Comparison of ENCODE assay signal across 19 cellular contexts in genomic region chr2:150627526-150627925, GRCh38.
DNase-seq lines count a peak whose midpoint lies in the region; FAIRE-seq and TF ChIP-seq lines count a peak whose summit lies in the region.
"Had no signal": no experiment of that assay in that cellular context is flagged by ENCODE, and none has a peak within 500 bp of the region (broad histone marks: within the 10 kb centered on the region; RNA-seq: fewer than 3 reads in every experiment).

No MANE protein-coding gene starts in this region.

- H3K4me1 Mint-ChIP-seq in astrocyte (ENCODE audit: low read depth, unreplicated experiment) (peaks cover 40% of the 10 kb centered on the region), osteocyte (ENCODE audit: unreplicated experiment) (peaks cover 51% of the 10 kb centered on the region)

- FAIRE-seq in astrocyte (lab: Jason Lieb, UNC): no peak
- no peak for FAIRE-seq in GM19239 (lab: Jason Lieb, UNC)
- FAIRE-seq: A549, D721Med, GM12892, GM18507 had no signal

- peak; percentile 64 for DNase-seq in EH (ENCODE audit: low read depth)
- DNase-seq in astrocyte (ENCODE audit: low read depth): no peak
- peak; percentile 48 for DNase-seq in fibroblast of gingiva (ENCODE audit: low read depth)
- no peak for DNase-seq in osteocyte (ENCODE audit: extremely low spot score, unreplicated experiment)
- DNase-seq in activated CD8-positive, alpha-beta memory T cell treated with anti-CD3 and anti-CD28 coated beads, Interleukin-2, amount 50 U/mL, for 4 hours: no peak
- DNase-seq in cerebellum (ENCODE audit: low spot score): no peak
- no peak for DNase-seq in GM19239 (ENCODE audit: insufficient read length, low spot score)
- DNase-seq: AML-193; Caco-2; CD4-positive, alpha-beta T cell; GDM1; GOT3; H7 had no signal

- TF ChIP-seq CTCF in astrocyte (IDR thresholded peaks at IDR 0.05; ENCODE audit: insufficient read depth, low read depth, low read length) (no peak), osteocyte (IDR thresholded peaks at IDR 0.05) (no peak)

- no peak overlapping the region for H3K9ac ChIP-seq in astrocyte (ENCODE audit: low read length)

- H3K4me3 ChIP-seq in astrocyte (ENCODE audit: insufficient read depth, low read depth, low read length): no peak overlapping the region
- H3K4me3 ChIP-seq: A549 had no signal

- no peaks in the 10 kb centered on the region for H3K27me3 Mint-ChIP-seq in astrocyte (ENCODE audit: low read depth, unreplicated experiment)
- no peaks in the 10 kb centered on the region for H3K27me3 Mint-ChIP-seq in osteocyte (ENCODE audit: unreplicated experiment)
- H3K27me3 Mint-ChIP-seq: CD4-positive, alpha-beta T cell had no signal

- peaks cover 16% of the 10 kb centered on the region for H3K4me1 ChIP-seq in astrocyte (ENCODE audit: insufficient read depth, low read length)
- H3K4me1 ChIP-seq: A549, Caco-2 had no signal

- no peaks in the 10 kb centered on the region for H3K9me3 ChIP-seq in astrocyte (ENCODE audit: insufficient read depth, low read depth, low read length)
- H3K9me3 ChIP-seq: A549, Caco-2 had no signal

- H3K27ac ChIP-seq in astrocyte (ENCODE audit: low read depth, low read length): no peak overlapping the region
- H3K27ac ChIP-seq: 22Rv1, A549, C4-2B had no signal

- H3K4me3 Mint-ChIP-seq in astrocyte (ENCODE audit: unreplicated experiment) (no peak overlapping the region), osteocyte (ENCODE audit: unreplicated experiment) (no peak overlapping the region)
- H3K4me3 Mint-ChIP-seq: CD4-positive, alpha-beta T cell had no signal

- H3K36me3 Mint-ChIP-seq in astrocyte (ENCODE audit: low read depth, unreplicated experiment): no peaks in the 10 kb centered on the region
- H3K36me3 Mint-ChIP-seq in osteocyte (ENCODE audit: unreplicated experiment): peaks cover 1% of the 10 kb centered on the region

- no peaks in the 10 kb centered on the region for H3K27me3 ChIP-seq in astrocyte (ENCODE audit: insufficient read depth, low read length)

- peaks cover 3% of the 10 kb centered on the region for H3K9me3 Mint-ChIP-seq in astrocyte (ENCODE audit: unreplicated experiment)
- H3K9me3 Mint-ChIP-seq in osteocyte (ENCODE audit: unreplicated experiment): peaks cover 9% of the 10 kb centered on the region

- H2AFZ ChIP-seq in astrocyte (ENCODE audit: low read depth, low read length): no peak overlapping the region

- H3K79me2 ChIP-seq in astrocyte (ENCODE audit: insufficient read depth, low read length): no peaks in the 10 kb centered on the region

- H3K4me2 ChIP-seq in astrocyte (ENCODE audit: low read length): no peak overlapping the region
- H3K4me2 ChIP-seq: A549 had no signal

- H4K20me1 ChIP-seq in astrocyte (ENCODE audit: insufficient read depth, low read length): no peaks in the 10 kb centered on the region

- H3K27ac Mint-ChIP-seq in astrocyte (ENCODE audit: unreplicated experiment): peak overlapping the region; percentile 50
- H3K27ac Mint-ChIP-seq in osteocyte (ENCODE audit: unreplicated experiment): peak overlapping the region; percentile 71
- H3K27ac Mint-ChIP-seq: CD4-positive, alpha-beta T cell had no signal

- no peaks in the 10 kb centered on the region for H3K36me3 ChIP-seq in astrocyte (ENCODE audit: insufficient read depth, low read length)

Comparison
In these comparisons a context has a peak if more than half of its experiments do, and no peak if none do; other contexts are left out.
1. DNase-seq: peak in EH (single experiment) and fibroblast of gingiva (single experiment); none in astrocyte (single experiment), osteocyte (single experiment), activated CD8-positive, alpha-beta memory T cell treated with anti-CD3 and anti-CD28 coated beads, Interleukin-2, amount 50 U/mL, for 4 hours (single experiment), cerebellum (single experiment) and GM19239 (single experiment).